1 cellular context compared by ENCODE assay signal in genomic region chr12:54377797-54378515, GRCh38.
TF ChIP-seq lines count a peak whose summit lies in the region.

No MANE protein-coding gene starts in this region.

TF ChIP-seq in endothelial cell of umbilical vein, 7 proteins besides CTCF, POLR2A, EP300 and RAD21:
- TF ChIP-seq MAX (IDR thresholded peaks at IDR 0.05; ENCODE audit: insufficient read depth, insufficient read length) (no peak), MYC (IDR thresholded peaks at IDR 0.05; ENCODE audit: low read depth, low read length) (no peak), EZH2 (IDR thresholded peaks at IDR 0.05; ENCODE audit: borderline replicate concordance, low read depth, low read length, severe bottlenecking) (no peak)
TF ChIP-seq in endothelial cell of umbilical vein: peak in this region for 0.
